ENCODE assay signal across 1 cellular context in genomic region chr1:197197430-197197997, GRCh38.
TF ChIP-seq lines count a peak whose summit lies in the region.

No MANE protein-coding gene starts in this region.

TF ChIP-seq in GM12878, 131 proteins besides CTCF, POLR2A, EP300 and RAD21:
- TF ChIP-seq MLLT1 (IDR thresholded peaks at IDR 0.05) (0 out of 2 replicates have a peak, but pooled peaks have one; percentile 42), IKZF2 (IDR thresholded peaks at IDR 0.05) (0 out of 4 replicates have a peak, but pooled peaks of 1 of the 2 experiments have one; percentile 23), HDGF (IDR thresholded peaks at IDR 0.05) (no peak)
